8 cellular contexts compared by ENCODE assay signal in the genomic region with DNA sequence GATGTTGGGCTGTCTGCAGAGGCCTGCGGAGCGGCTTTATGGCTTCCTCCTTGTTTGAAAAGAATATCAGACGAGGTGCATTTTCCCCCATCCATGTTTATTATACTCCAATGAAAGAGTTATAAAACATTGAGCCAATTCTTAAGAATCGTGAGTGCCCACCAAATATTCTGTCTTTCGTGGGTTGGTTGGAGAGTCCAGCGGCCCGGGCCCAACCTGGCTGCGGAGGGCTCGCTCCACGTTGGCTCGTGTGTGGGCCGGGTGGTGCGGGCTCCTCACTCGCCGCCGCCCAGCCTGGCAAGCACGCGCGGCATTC. TPM values are rescaled to one million over a fixed set of nuclear protein-coding genes. Genes with fewer than 3 reads are reported as not detected.
DNase-seq lines count a peak whose midpoint lies in the region; ATAC-seq lines count a peak whose summit lies in the region.

No MANE protein-coding gene starts in this region.

- H3K4me1 ChIP-seq in mucosa of stomach (ENCODE audit: control insufficient read depth, insufficient read depth, low read length), result peaks cover 19% of the 10 kb centered on the region

- ATAC-seq in left ventricle myocardium superior (no peak), GM18873 (IDR thresholded peaks at IDR 0.05; ENCODE audit: low FRiP score, unreplicated experiment) (no peak), GM18858 (IDR thresholded peaks at IDR 0.05; ENCODE audit: unreplicated experiment) (no peak)

- H3K27ac ChIP-seq in cingulate gyrus (ENCODE audit: low read depth, low read length), result peak overlapping the region; percentile 47

- peak overlapping the region; percentile 55 for H3K9ac ChIP-seq in mucosa of stomach (ENCODE audit: low read length)

- H3K27me3 ChIP-seq in mucosa of stomach (ENCODE audit: control insufficient read depth, insufficient read depth, low read length), result peaks cover 28% of the 10 kb centered on the region

- H3K36me3 ChIP-seq in mucosa of stomach (ENCODE audit: control insufficient read depth, insufficient read depth, low read length), result no peaks in the 10 kb centered on the region

- no peak overlapping the region for H3K4me3 ChIP-seq in mucosa of stomach (ENCODE audit: low read length)

- intact Hi-C loops in cardiac septum (cut with DNase I) (loop anchor here (5.0 kb wide), 1 partner anchor 87 kb away; no protein-coding TSS in a partner anchor), left ventricle myocardium superior (cut with micrococcal nuclease) (no loop called here)

- H3K9me3 ChIP-seq in mucosa of stomach (ENCODE audit: control insufficient read depth, low read length), result no peaks in the 10 kb centered on the region

- DNase-seq in cardiac septum (ENCODE audit: low spot score) (peak; percentile 39), left ventricle myocardium superior (no peak), NAMALWA (ENCODE audit: low spot score) (no peak), CD1c-positive myeloid dendritic cell (ENCODE audit: extremely low spot score) (no peak)

RNA-seq across cellular contexts. Expression of a gene that starts 0.7 kb away (rescaled TPM):
- total RNA-seq in cardiac septum (14.4 TPM), left ventricle myocardium superior (35.2 TPM)
